In genomic region chr2:54667726-54668650, GRCh38 we compare ENCODE assay signal across 1 cellular context.
TF ChIP-seq lines count a peak whose summit lies in the region.

No MANE protein-coding gene starts in this region.

TF ChIP-seq in HepG2, 621 proteins besides CTCF, POLR2A, EP300 and RAD21 (continued from another document):
- TF ChIP-seq, protein P1, sequence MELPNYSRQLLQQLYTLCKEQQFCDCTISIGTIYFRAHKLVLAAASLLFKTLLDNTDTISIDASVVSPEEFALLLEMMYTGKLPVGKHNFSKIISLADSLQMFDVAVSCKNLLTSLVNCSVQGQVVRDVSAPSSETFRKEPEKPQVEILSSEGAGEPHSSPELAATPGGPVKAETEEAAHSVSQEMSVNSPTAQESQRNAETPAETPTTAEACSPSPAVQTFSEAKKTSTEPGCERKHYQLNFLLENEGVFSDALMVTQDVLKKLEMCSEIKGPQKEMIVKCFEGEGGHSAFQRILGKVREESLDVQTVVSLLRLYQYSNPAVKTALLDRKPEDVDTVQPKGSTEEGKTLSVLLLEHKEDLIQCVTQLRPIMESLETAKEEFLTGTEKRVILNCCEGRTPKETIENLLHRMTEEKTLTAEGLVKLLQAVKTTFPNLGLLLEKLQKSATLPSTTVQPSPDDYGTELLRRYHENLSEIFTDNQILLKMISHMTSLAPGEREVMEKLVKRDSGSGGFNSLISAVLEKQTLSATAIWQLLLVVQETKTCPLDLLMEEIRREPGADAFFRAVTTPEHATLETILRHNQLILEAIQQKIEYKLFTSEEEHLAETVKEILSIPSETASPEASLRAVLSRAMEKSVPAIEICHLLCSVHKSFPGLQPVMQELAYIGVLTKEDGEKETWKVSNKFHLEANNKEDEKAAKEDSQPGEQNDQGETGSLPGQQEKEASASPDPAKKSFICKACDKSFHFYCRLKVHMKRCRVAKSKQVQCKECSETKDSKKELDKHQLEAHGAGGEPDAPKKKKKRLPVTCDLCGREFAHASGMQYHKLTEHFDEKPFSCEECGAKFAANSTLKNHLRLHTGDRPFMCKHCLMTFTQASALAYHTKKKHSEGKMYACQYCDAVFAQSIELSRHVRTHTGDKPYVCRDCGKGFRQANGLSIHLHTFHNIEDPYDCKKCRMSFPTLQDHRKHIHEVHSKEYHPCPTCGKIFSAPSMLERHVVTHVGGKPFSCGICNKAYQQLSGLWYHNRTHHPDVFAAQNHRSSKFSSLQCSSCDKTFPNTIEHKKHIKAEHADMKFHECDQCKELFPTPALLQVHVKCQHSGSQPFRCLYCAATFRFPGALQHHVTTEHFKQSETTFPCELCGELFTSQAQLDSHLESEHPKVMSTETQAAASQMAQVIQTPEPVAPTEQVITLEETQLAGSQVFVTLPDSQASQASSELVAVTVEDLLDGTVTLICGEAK (IDR thresholded peaks at IDR 0.05) = no peak
- TF ChIP-seq, protein P1 (CRISPR knock-in tag; IDR thresholded peaks at IDR 0.05) = no peak
- TF ChIP-seq TAF15 (IDR thresholded peaks at IDR 0.05; ENCODE audit: low read depth, low read length, poor library complexity, severe bottlenecking) = no peak
- TF ChIP-seq MTA1 (CRISPR knock-in tag; IDR thresholded peaks at IDR 0.05; ENCODE audit: borderline replicate concordance) = 0 out of 2 replicates have a peak, but pooled peaks have one; percentile 23
- peak; percentile 88; the same call in 1 of the 2 replicates for TF ChIP-seq NFIB (CRISPR knock-in tag; IDR thresholded peaks at IDR 0.05; ENCODE audit: borderline replicate concordance)
- no peak for TF ChIP-seq BRD4 (CRISPR knock-in tag; IDR thresholded peaks at IDR 0.05)
- no peak for TF ChIP-seq TCF7L2 (IDR thresholded peaks at IDR 0.05; ENCODE audit: low read depth, low read length)
- TF ChIP-seq ZNF569 (CRISPR knock-in tag; IDR thresholded peaks at IDR 0.05; ENCODE audit: borderline replicate concordance) = 0 out of 2 replicates have a peak, but pooled peaks have one; percentile 5
- no peak for TF ChIP-seq RFXANK (CRISPR knock-in tag; IDR thresholded peaks at IDR 0.05)
- 0 out of 2 replicates have a peak, but pooled peaks have one; percentile 37 for TF ChIP-seq ZNF280D (CRISPR knock-in tag; IDR thresholded peaks at IDR 0.05)
- peak; percentile 80 for TF ChIP-seq AGO2 (optimal IDR thresholded peaks at IDR 0.05; ENCODE audit: low read depth, low read length)
